In the genomic region with DNA sequence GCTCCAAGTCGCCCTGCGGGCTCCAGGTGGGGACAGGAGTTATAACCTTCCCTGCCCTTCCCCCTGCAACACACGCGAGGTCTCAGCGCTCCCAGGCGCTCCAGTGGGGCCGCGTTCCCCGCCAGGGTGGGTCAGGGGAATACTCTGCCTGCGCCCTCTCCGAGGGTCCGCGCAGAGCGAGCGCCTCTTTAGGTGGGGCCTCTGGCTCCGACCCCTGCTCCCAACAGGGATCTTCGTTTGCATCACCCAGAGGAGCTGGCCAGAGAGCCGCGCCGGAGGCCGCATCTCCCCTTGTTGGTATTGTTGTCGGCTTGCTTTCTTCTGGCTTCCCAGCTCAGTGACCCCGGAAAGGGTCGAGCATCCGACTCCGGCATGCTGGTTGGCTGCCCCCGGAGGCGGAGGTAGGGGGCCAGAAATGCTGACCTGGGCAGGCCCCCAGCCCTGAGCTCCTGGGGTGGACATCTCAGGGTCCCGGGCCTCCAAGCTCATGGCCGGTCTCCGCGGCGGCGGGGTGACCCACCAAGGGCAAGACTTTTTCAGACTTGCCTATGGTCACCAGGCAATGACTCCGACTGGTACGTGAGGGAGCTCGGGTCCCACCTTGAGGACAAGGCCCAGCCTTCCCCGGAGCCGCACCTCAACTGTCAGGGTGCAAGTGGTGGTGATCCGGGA, we compare ENCODE assay signal across 13 cellular contexts. TPM values are rescaled to one million over a fixed set of nuclear protein-coding genes. Genes with fewer than 3 reads are reported as not detected.
"Had no signal": no experiment of that assay in that cellular context is flagged by ENCODE, and none has a peak within 500 bp of the region (broad histone marks: within the 10 kb centered on the region; RNA-seq: fewer than 3 reads in every experiment).

No MANE protein-coding gene starts in this region.

- H3K36me3 ChIP-seq: brain microvascular endothelial cell, heart left ventricle, neutrophil, spleen had no signal

- ATAC-seq: heart left ventricle, right cardiac atrium had no signal

- H3K4me3 ChIP-seq: dorsolateral prefrontal cortex, spleen had no signal

- DNase-seq: activated effector memory CD4-positive, alpha-beta T cell treated with anti-CD3 and anti-CD28 coated beads, Interleukin-2, amount 50 U/mL, for 16 hours; activated T-cell treated with anti-CD3 and anti-CD28 coated beads, Interleukin-2, amount 50 U/mL, for 1 hour; amygdala; brain microvascular endothelial cell; dorsolateral prefrontal cortex; foreskin melanocyte; right cardiac atrium; stimulated activated naive CD4-positive, alpha-beta T cell treated with Interleukin-2 at 50 U/mL for 16 hours had no signal

- H3K27ac ChIP-seq: brain microvascular endothelial cell, dorsolateral prefrontal cortex, heart left ventricle, neutrophil, spleen had no signal

- H3K9me3 ChIP-seq: heart left ventricle, neutrophil, spleen had no signal

RNA-seq across cellular contexts. Expression of a gene that starts 11.2 kb away (rescaled TPM):
- total RNA-seq: kidney epithelial cell, right cardiac atrium, spleen, temporal lobe had no signal
